In the genomic region with DNA sequence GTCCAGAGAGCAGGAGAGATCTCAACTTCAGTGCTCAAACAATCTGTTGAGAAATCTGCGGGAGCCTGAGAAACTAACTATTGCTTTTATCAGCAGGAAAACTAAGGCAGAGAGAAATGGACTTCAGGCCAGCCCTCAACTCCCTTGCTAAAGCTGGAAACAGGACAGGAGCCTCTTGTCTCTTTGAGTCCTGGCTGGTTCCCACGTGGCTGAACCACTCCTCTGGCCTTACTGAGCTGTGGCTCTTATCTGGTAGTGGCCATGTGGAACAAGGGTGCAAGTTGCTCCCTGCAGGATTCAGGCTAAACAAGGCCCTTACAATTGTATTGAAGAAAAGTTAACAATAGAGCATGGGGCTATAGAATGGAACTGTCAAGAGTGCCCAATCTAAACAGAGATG, we compare ENCODE assay signal across 1 cellular context.
TF ChIP-seq lines count a peak whose summit lies in the region.

No MANE protein-coding gene starts in this region.

TF ChIP-seq in GM23338, 12 proteins besides CTCF, POLR2A, EP300 and RAD21 (continued from another document):
- TF ChIP-seq, protein P1, sequence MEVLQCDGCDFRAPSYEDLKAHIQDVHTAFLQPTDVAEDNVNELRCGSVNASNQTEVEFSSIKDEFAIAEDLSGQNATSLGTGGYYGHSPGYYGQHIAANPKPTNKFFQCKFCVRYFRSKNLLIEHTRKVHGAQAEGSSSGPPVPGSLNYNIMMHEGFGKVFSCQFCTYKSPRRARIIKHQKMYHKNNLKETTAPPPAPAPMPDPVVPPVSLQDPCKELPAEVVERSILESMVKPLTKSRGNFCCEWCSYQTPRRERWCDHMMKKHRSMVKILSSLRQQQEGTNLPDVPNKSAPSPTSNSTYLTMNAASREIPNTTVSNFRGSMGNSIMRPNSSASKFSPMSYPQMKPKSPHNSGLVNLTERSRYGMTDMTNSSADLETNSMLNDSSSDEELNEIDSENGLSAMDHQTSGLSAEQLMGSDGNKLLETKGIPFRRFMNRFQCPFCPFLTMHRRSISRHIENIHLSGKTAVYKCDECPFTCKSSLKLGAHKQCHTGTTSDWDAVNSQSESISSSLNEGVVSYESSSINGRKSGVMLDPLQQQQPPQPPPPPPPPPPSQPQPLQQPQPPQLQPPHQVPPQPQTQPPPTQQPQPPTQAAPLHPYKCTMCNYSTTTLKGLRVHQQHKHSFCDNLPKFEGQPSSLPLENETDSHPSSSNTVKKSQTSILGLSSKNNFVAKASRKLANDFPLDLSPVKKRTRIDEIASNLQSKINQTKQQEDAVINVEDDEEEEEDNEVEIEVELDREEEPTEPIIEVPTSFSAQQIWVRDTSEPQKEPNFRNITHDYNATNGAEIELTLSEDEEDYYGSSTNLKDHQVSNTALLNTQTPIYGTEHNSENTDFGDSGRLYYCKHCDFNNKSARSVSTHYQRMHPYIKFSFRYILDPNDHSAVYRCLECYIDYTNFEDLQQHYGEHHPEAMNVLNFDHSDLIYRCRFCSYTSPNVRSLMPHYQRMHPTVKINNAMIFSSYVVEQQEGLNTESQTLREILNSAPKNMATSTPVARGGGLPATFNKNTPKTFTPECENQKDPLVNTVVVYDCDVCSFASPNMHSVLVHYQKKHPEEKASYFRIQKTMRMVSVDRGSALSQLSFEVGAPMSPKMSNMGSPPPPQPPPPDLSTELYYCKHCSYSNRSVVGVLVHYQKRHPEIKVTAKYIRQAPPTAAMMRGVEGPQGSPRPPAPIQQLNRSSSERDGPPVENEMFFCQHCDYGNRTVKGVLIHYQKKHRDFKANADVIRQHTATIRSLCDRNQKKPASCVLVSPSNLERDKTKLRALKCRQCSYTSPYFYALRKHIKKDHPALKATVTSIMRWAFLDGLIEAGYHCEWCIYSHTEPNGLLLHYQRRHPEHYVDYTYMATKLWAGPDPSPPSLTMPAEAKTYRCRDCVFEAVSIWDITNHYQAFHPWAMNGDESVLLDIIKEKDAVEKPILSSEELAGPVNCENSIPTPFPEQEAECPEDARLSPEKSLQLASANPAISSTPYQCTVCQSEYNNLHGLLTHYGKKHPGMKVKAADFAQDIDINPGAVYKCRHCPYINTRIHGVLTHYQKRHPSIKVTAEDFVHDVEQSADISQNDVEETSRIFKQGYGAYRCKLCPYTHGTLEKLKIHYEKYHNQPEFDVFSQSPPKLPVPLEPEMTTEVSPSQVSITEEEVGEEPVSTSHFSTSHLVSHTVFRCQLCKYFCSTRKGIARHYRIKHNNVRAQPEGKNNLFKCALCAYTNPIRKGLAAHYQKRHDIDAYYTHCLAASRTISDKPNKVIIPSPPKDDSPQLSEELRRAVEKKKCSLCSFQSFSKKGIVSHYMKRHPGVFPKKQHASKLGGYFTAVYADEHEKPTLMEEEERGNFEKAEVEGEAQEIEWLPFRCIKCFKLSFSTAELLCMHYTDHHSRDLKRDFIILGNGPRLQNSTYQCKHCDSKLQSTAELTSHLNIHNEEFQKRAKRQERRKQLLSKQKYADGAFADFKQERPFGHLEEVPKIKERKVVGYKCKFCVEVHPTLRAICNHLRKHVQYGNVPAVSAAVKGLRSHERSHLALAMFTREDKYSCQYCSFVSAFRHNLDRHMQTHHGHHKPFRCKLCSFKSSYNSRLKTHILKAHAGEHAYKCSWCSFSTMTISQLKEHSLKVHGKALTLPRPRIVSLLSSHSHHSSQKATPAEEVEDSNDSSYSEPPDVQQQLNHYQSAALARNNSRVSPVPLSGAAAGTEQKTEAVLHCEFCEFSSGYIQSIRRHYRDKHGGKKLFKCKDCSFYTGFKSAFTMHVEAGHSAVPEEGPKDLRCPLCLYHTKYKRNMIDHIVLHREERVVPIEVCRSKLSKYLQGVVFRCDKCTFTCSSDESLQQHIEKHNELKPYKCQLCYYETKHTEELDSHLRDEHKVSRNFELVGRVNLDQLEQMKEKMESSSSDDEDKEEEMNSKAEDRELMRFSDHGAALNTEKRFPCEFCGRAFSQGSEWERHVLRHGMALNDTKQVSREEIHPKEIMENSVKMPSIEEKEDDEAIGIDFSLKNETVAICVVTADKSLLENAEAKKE (CRISPR knock-in tag; IDR thresholded peaks at IDR 0.05), result no peak
- no peak for TF ChIP-seq EZH2 (IDR thresholded peaks at IDR 0.05; ENCODE audit: low read depth, unreplicated experiment)
- no peak for TF ChIP-seq ZNF331 (CRISPR knock-in tag; IDR thresholded peaks at IDR 0.05; ENCODE audit: low read depth)
- no peak for TF ChIP-seq ZNF114 (CRISPR knock-in tag; IDR thresholded peaks at IDR 0.05)
- TF ChIP-seq JUNB (IDR thresholded peaks at IDR 0.05; ENCODE audit: unreplicated experiment), result no peak
- TF ChIP-seq STAT1 (IDR thresholded peaks at IDR 0.05; ENCODE audit: unreplicated experiment), result no peak
- TF ChIP-seq REST (IDR thresholded peaks at IDR 0.05; ENCODE audit: unreplicated experiment), result no peak
- no peak for TF ChIP-seq POLR2AphosphoS5 (IDR thresholded peaks at IDR 0.05; ENCODE audit: low read depth)
- TF ChIP-seq CREB1 (CRISPR knock-in tag; IDR thresholded peaks at IDR 0.05; ENCODE audit: low read depth), result no peak
- no peak for TF ChIP-seq EZH2phosphoT487 (IDR thresholded peaks at IDR 0.05; ENCODE audit: unreplicated experiment)
- no peak for TF ChIP-seq NANOG (IDR thresholded peaks at IDR 0.05; ENCODE audit: borderline replicate concordance)
